In the genomic region with DNA sequence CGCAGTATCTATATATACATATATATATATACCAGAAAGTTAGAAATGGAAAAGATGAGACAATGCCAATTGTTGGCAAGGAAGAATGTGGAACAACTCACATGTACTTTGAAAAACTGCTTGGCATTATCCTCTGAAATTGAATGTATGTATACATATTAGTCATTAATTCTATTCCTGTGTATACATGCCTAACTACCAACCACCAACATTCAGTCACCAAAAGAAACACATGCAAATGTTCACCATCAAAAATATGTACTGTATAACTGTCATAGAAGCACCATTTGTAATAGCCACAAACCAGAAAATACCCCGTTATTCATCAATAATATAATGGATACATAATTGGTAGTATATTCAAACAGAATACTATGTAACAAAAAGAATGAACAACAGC, we compare ENCODE assay signal across 28 cellular contexts.
"Had no signal": no experiment of that assay in that cellular context is flagged by ENCODE, and none has a peak within 500 bp of the region (broad histone marks: within the 10 kb centered on the region; RNA-seq: fewer than 3 reads in every experiment).

No MANE protein-coding gene starts in this region.

- H3K4me1 Mint-ChIP-seq: nephron progenitor cell; neural crest cell; stimulated activated effector memory CD8-positive, alpha-beta T cell treated with anti-CD3 and anti-CD28 coated beads, Interleukin-12 subunit alpha, Interleukin-12 subunit beta, amount 100 ng/mL, for 72 hours; stimulated activated naive B cell treated with anti-CD40 and anti-IgM and Interleukin-4, amounts not matched to agents 10 μg/mL and 1 μg/mL and 100 μg/mL, for 72 hours had no signal

- H3K27me3 ChIP-seq: neutrophil, pancreas, right lobe of liver, sigmoid colon, stomach, thyroid gland, tibial nerve, upper lobe of left lung, vagina had no signal

- FAIRE-seq: pancreas, small intestine, urothelium cell line had no signal

- H3K4me3 Mint-ChIP-seq: natural killer cell treated with Interleukin-12 subunit alpha and Interleukin-12 subunit beta and Interleukin-15 and Interleukin-18, amount 100 ng/mL, for 72 hours; nephron progenitor cell; neural crest cell; stimulated activated effector memory CD8-positive, alpha-beta T cell treated with anti-CD3 and anti-CD28 coated beads, Interleukin-12 subunit alpha, Interleukin-12 subunit beta, amount 100 ng/mL, for 72 hours; stimulated activated naive B cell treated with anti-CD40 and anti-IgM and Interleukin-4, amounts not matched to agents 10 μg/mL and 1 μg/mL and 100 μg/mL, for 72 hours; stimulated activated naive CD8-positive, alpha-beta T cell treated with anti-CD3 and anti-CD28 coated beads, Interleukin-15, Interleukin-2, amounts not matched to agents 100 ng/mL and 50 ng/mL, for 24 hours had no signal

- H3K4me1 ChIP-seq: pancreas, psoas muscle, right lobe of liver, sigmoid colon, stomach, thyroid gland, tibial nerve, upper lobe of left lung, vagina had no signal

- H3K27ac ChIP-seq: neutrophil, pancreas, psoas muscle, right lobe of liver, sigmoid colon, stomach, thoracic aorta, thyroid gland, tibial nerve, upper lobe of left lung, vagina had no signal

- H3K27me3 Mint-ChIP-seq: natural killer cell treated with Interleukin-12 subunit alpha and Interleukin-12 subunit beta and Interleukin-15 and Interleukin-18, amount 100 ng/mL, for 72 hours; progenitor cell of endocrine pancreas; stimulated activated naive B cell treated with anti-CD40 and anti-IgM and Interleukin-4, amounts not matched to agents 10 μg/mL and 1 μg/mL and 100 μg/mL, for 72 hours; stimulated activated naive CD8-positive, alpha-beta T cell treated with anti-CD3 and anti-CD28 coated beads, Interleukin-15, Interleukin-2, amounts not matched to agents 100 ng/mL and 50 ng/mL, for 24 hours had no signal

- H3K36me3 ChIP-seq: neutrophil, pancreas, right lobe of liver, sigmoid colon, stomach, thoracic aorta, thyroid gland, tibial nerve, upper lobe of left lung, vagina had no signal

- H3K27ac Mint-ChIP-seq: natural killer cell treated with Interleukin-12 subunit alpha and Interleukin-12 subunit beta and Interleukin-15 and Interleukin-18, amount 100 ng/mL, for 72 hours; nephron progenitor cell; progenitor cell of endocrine pancreas; stimulated activated effector memory CD8-positive, alpha-beta T cell treated with anti-CD3 and anti-CD28 coated beads, Interleukin-12 subunit alpha, Interleukin-12 subunit beta, amount 100 ng/mL, for 72 hours; stimulated activated naive B cell treated with anti-CD40 and anti-IgM and Interleukin-4, amounts not matched to agents 10 μg/mL and 1 μg/mL and 100 μg/mL, for 72 hours; stimulated activated naive CD8-positive, alpha-beta T cell treated with anti-CD3 and anti-CD28 coated beads, Interleukin-15, Interleukin-2, amounts not matched to agents 100 ng/mL and 50 ng/mL, for 24 hours had no signal

- H3K36me3 Mint-ChIP-seq: stimulated activated effector memory CD8-positive, alpha-beta T cell treated with anti-CD3 and anti-CD28 coated beads, Interleukin-12 subunit alpha, Interleukin-12 subunit beta, amount 100 ng/mL, for 72 hours had no signal

- DNase-seq: nephron progenitor cell; nucleus accumbens; pancreas; psoas muscle; right cardiac atrium; right lobe of liver; sigmoid colon; small intestine; stimulated activated CD4-positive, alpha-beta T cell treated with anti-CD3 and anti-CD28 coated beads, Interleukin-15, amount 100 ng/mL, for 24 hours; stimulated activated CD4-positive, alpha-beta T cell treated with anti-CD3 and anti-CD28 coated beads, Interleukin-2, amount 100 ng/mL, for 24 hours; stimulated activated CD4-positive, alpha-beta T cell treated with anti-CD3 and anti-CD28 coated beads, Interleukin-2, amount 100 ng/mL, for 48 hours; stimulated activated CD4-positive, alpha-beta T cell treated with anti-CD3 and anti-CD28 coated beads, Interleukin-4, amount 100 ng/mL, for 24 hours; stimulated activated naive B cell treated with anti-CD40 and anti-IgM and Interleukin-4, amounts not matched to agents 10 μg/mL and 1 μg/mL and 100 μg/mL, for 72 hours; stimulated activated naive CD4-positive, alpha-beta T cell treated with Interleukin-2 at 50 U/mL for 16 hours; stomach; thyroid gland; trophoblast cell; upper lobe of left lung had no signal

- H3K4me3 ChIP-seq: pancreas, psoas muscle, right lobe of liver, sigmoid colon, stomach, thoracic aorta, thyroid gland, tibial nerve, upper lobe of left lung, vagina had no signal

- H3K9me3 ChIP-seq: neutrophil, pancreas, psoas muscle, right lobe of liver, sigmoid colon, thoracic aorta, thyroid gland, vagina had no signal
